Comparison of ENCODE assay signal across 8 cellular contexts in genomic region chr19:20565321-20566018, GRCh38. TPM values are rescaled to one million over a fixed set of nuclear protein-coding genes. Genes with fewer than 3 reads are reported as not detected.
A peak's percentile ranks its signal among the peaks of the same experiment; 100 is the strongest.
DNase-seq lines count a peak whose midpoint lies in the region; ATAC-seq, FAIRE-seq and TF ChIP-seq lines count a peak whose summit lies in the region.

TSS of gene ZNF737 (minus strand) at chr19:20565781. CDS start at chr19:20565640, 141 bp downstream.

- no peak for FAIRE-seq in A549 (lab: Jason Lieb, UNC)

- WGBS in A549 (ENCODE audit: missing lambda C conversion rate): 0% methylated on average over 5 of the region's 28 CpGs
- under 1% methylated on average over 28 of the region's 28 CpGs for WGBS in liver

- TF ChIP-seq RAD21 in A549 (conservative IDR thresholded peaks at IDR 0.05 in 1 of 2, IDR thresholded peaks at IDR 0.05 in 1 of 2) (no peak), liver (IDR thresholded peaks at IDR 0.05) (peak in 1 of 2 donors; percentile 26)

- no peak for TF ChIP-seq POLR2A in A549 (IDR thresholded peaks at IDR 0.05; ENCODE audit: low read length)

- H3K4me3 ChIP-seq in A549: no peak within 1 kb of the TSS
- H3K4me3 ChIP-seq in liver (ENCODE audit: low read depth in 1 of 3, low read length in 3 of 3): peak within 1 kb of the TSS; percentile 55 to 88 (median 65)

- peak within 1 kb of the TSS; percentile 60 to 68 for H3K9ac ChIP-seq in liver (ENCODE audit: low read depth in 1 of 2, low read length in 2 of 2)

- DNase-seq in A549 (ENCODE audit: low read depth in 1 of 2, low spot score in 1 of 2) (peak; percentile 0 to 24), NCI-H2171 treated with DMSO at 0.1 percent for 48 hours (lab: John Stamatoyannopoulos, UW) (peak; percentile 90), dermis blood vessel endothelial cell (peak; percentile 98)
- DNase-seq in activated CD4-positive, alpha-beta T cell treated with anti-CD3 and anti-CD28 coated beads, Interleukin-2, amount 50 U/mL, for 48 hours: peak; percentile 91 to 93
- DNase-seq in stimulated activated CD4-positive, alpha-beta T cell treated with anti-CD3 and anti-CD28 coated beads, Interleukin-2, amount 100 ng/mL, for 48 hours: peak; percentile 81 to 84

- CTCF ChIA-PET in A549 (lab: Yijun Ruan, JAX): interaction anchor here (0.6 kb wide), 1 partner anchor 875 kb away, joined by 3 read pairs; no protein-coding TSS in a partner anchor

- H3K9me3 ChIP-seq in A549: no peaks in the 10 kb centered on the region; the same call in 2 of the 3 replicates
- peaks cover 6 to 30% (median 14%) of the 10 kb centered on the region in 4 donors for H3K9me3 ChIP-seq in liver (ENCODE audit: control insufficient read depth in 4 of 4, low read length in 3 of 4)

- no peaks in the 10 kb centered on the region for H3K27me3 ChIP-seq in liver (ENCODE audit: control insufficient read depth in 4 of 4, insufficient read depth in 4 of 4, low read length in 3 of 4)

- peaks cover 0 to 2% (median 0%) of the 10 kb centered on the region in 4 donors for H3K36me3 ChIP-seq in liver (ENCODE audit: control insufficient read depth in 4 of 4, insufficient read depth in 3 of 4, low read depth in 1 of 4, low read length in 3 of 4)

- H3K4me2 ChIP-seq in A549: no peak within 1 kb of the TSS

- H3K4me1 ChIP-seq in A549 (no peaks in the 10 kb centered on the region), liver (ENCODE audit: control insufficient read depth in 4 of 4, insufficient read depth in 4 of 4, low read length in 3 of 4) (peaks cover 0 to 4% (median 2%) of the 10 kb centered on the region in 4 donors)

- ATAC-seq in A549 (no peak), GM18519 (IDR thresholded peaks at IDR 0.05; ENCODE audit: low FRiP score, unreplicated experiment) (peak; percentile 94), HG03060 (IDR thresholded peaks at IDR 0.05; ENCODE audit: low read depth, unreplicated experiment) (peak; percentile 86)

- TF ChIP-seq CTCF in A549 (IDR thresholded peaks at IDR 0.05) (no peak), liver (IDR thresholded peaks at IDR 0.05; ENCODE audit: low read depth, low read length, missing input control) (peak; percentile 19)

- no peak for TF ChIP-seq EP300 in A549 (IDR thresholded peaks at IDR 0.05)

- POLR2A ChIA-PET in A549 (lab: Yijun Ruan, JAX): no interaction called here

- H3K27ac ChIP-seq in A549: no peak within 1 kb of the TSS
- H3K27ac ChIP-seq in liver (ENCODE audit: low read depth in 1 of 2, low read length in 2 of 2): peak within 1 kb of the TSS; percentile 6 to 75

TF ChIP-seq in A549, 52 proteins besides CTCF, POLR2A, EP300 and RAD21:
- TF ChIP-seq ZC3H11A (IDR thresholded peaks at IDR 0.05) (no peak), MAFK (IDR thresholded peaks at IDR 0.05; ENCODE audit: partially characterized antibody) (no peak), E2F6 (IDR thresholded peaks at IDR 0.05; ENCODE audit: borderline replicate concordance, low read depth) (no peak), NPAS2 (CRISPR knock-in tag; IDR thresholded peaks at IDR 0.05; ENCODE audit: borderline replicate concordance) (no peak), MAX (IDR thresholded peaks at IDR 0.05) (no peak), POLR2AphosphoS2 (conservative IDR thresholded peaks at IDR 0.05; ENCODE audit: low read length) (no peak), CHD2 (IDR thresholded peaks at IDR 0.05; ENCODE audit: low read length, partially characterized antibody) (no peak), CEBPB (IDR thresholded peaks at IDR 0.05) (no peak), JUNB (IDR thresholded peaks at IDR 0.05) (no peak), HOXA7 (CRISPR knock-in tag; IDR thresholded peaks at IDR 0.05) (no peak), RFX5 (IDR thresholded peaks at IDR 0.05) (no peak), FOSL2 (IDR thresholded peaks at IDR 0.05) (no peak), FOSL2 (CRISPR knock-in tag; IDR thresholded peaks at IDR 0.05) (no peak), SMC3 (IDR thresholded peaks at IDR 0.05) (no peak), BCL3 (IDR thresholded peaks at IDR 0.05) (no peak), FOXS1 (CRISPR knock-in tag; IDR thresholded peaks at IDR 0.05) (no peak), BHLHE40 (IDR thresholded peaks at IDR 0.05; ENCODE audit: low read depth, low read length) (no peak), HOXB5 (CRISPR knock-in tag; IDR thresholded peaks at IDR 0.05) (no peak), MYC (IDR thresholded peaks at IDR 0.05; ENCODE audit: borderline replicate concordance, low read length) (no peak), ZFP36 (IDR thresholded peaks at IDR 0.05; ENCODE audit: borderline replicate concordance, partially characterized antibody) (no peak)

TF ChIP-seq in liver, 16 proteins besides CTCF, POLR2A, EP300 and RAD21:
- TF ChIP-seq GABPA (IDR thresholded peaks at IDR 0.05 in 1 of 2, conservative IDR thresholded peaks at IDR 0.05 in 1 of 2) (peak in 1 of 2 donors; percentile 55), TAF1 (conservative IDR thresholded peaks at IDR 0.05) (peak; percentile 52), ZBTB33 (IDR thresholded peaks at IDR 0.05) (no peak), HNF4A (conservative IDR thresholded peaks at IDR 0.05) (no peak), NR2F2 (IDR thresholded peaks at IDR 0.05) (peak; percentile 5), HNF4G (IDR thresholded peaks at IDR 0.05) (no peak), FOXA2 (IDR thresholded peaks at IDR 0.05) (no peak), REST (IDR thresholded peaks at IDR 0.05) (no peak), FOXA1 (IDR thresholded peaks at IDR 0.05) (no peak), SP1 (IDR thresholded peaks at IDR 0.05) (peak; percentile 70), JUND (IDR thresholded peaks at IDR 0.05) (no peak), RXRA (IDR thresholded peaks at IDR 0.05) (no peak), MAX (IDR thresholded peaks at IDR 0.05) (no peak), EGR1 (IDR thresholded peaks at IDR 0.05; ENCODE audit: low read depth in 2 of 2) (no peak), ATF3 (IDR thresholded peaks at IDR 0.05) (no peak), YY1 (IDR thresholded peaks at IDR 0.05) (no peak)

RNA-seq across cellular contexts. Expression of gene ZNF737, which starts in this region (rescaled TPM):
- 0.05 and 0.08 TPM in 2 replicates for polyA plus RNA-seq in A549 (2011; rRNA removed)
- 0.06 TPM in 1 of 2 replicates, not detected in the other for polyA plus RNA-seq in A549 (2012; cell fraction: cytosol; rRNA removed)
- not detected in 2 replicates for polyA plus RNA-seq in A549 (2012; cell fraction: nucleus; rRNA removed)
- 0.03 to 0.15 TPM (median 0.05 TPM) in 3 replicates for polyA plus RNA-seq in A549 (2017; fragmentation: RNase III; extraction: RNeasy Plus Mini Kit Qiagen cat#74134 plus additional on column Dnase treatment)
- polyA minus RNA-seq in A549 (2011; rRNA and poly(A)+ RNA removed): 0.10 TPM in 1 of 2 replicates, not detected in the other
- total RNA-seq in dermis blood vessel endothelial cell: 9.3 and 12.1 TPM in 2 replicates
- total RNA-seq in liver: 1 to 10 TPM; 3.3 to 3.7 TPM
- 1 to 10 TPM in 1 of 2 donors, under 1 TPM in 1; 0.67 to 1.1 TPM for polyA plus RNA-seq in liver

Comparison
In these comparisons a context has a peak if more than half of its experiments do, and no peak if none do; other contexts are left out.
1. Peak in DNase-seq in A549; RNA of the gene not detected or under 1 TPM.
2. ATAC-seq: peak in GM18519 (single experiment) and HG03060 (single experiment); none in A549 (0 of 2).
3. DNase-seq: peak in every context shown above with its lines; median percentile 98 in dermis blood vessel endothelial cell; 92 in activated CD4-positive, alpha-beta T cell treated with anti-CD3 and anti-CD28 coated beads, Interleukin-2, amount 50 U/mL, for 48 hours; 90 in NCI-H2171 treated with DMSO at 0.1 percent for 48 hours; 82 in stimulated activated CD4-positive, alpha-beta T cell treated with anti-CD3 and anti-CD28 coated beads, Interleukin-2, amount 100 ng/mL, for 48 hours; 12 in A549.
4. H3K27ac ChIP-seq: peak in liver (2 of 2); none in A549 (0 of 2).